In the genomic region with DNA sequence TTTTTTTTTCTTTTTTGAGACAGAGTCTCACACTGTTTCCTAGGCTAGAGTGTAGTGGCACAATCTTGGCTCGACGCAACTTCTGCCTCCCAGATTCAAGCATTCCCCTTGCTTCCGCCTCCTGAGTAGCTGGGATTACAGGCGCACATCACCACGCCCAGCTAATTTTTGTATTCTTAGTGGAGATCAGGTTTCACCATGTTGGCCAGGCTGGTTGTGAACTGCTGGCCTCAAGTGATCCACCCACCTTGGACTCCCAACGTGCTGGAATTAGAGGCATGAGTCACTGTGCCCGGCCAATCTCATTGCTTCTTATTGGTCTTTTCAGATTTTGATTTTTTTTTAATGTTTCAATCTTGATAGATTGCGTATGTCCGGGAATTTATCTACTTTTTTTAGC, we compare ENCODE assay signal across 15 cellular contexts.
A peak's percentile ranks its signal among the peaks of the same experiment; 100 is the strongest.
DNase-seq lines count a peak whose midpoint lies in the region; ATAC-seq and TF ChIP-seq lines count a peak whose summit lies in the region.
"Had no signal": no experiment of that assay in that cellular context is flagged by ENCODE, and none has a peak within 500 bp of the region (broad histone marks: within the 10 kb centered on the region; RNA-seq: fewer than 3 reads in every experiment).

No MANE protein-coding gene starts in this region.

- no peak overlapping the region for H3K4me3 Mint-ChIP-seq in central memory CD8-positive, alpha-beta T cell
- H3K4me3 Mint-ChIP-seq: CD8-positive, alpha-beta T cell; HFFc6 had no signal

- DNase-seq in COLO668 (lab: John Stamatoyannopoulos, UW; ENCODE audit: unreplicated experiment), result peak; percentile 0
- peak; percentile 62 for DNase-seq in H4 (ENCODE audit: low spot score)
- DNase-seq in MG63, result peak; percentile 30
- DNase-seq in central memory CD8-positive, alpha-beta T cell (ENCODE audit: low spot score in 2 of 2), result no peak
- DNase-seq in tibial nerve (ENCODE audit: low spot score in 2 of 2), result no peak
- DNase-seq in SIG-M5 (lab: John Stamatoyannopoulos, UW), result no peak
- DNase-seq: BE2C; Caco-2; CD8-positive, alpha-beta T cell; GOT3; HFFc6 had no signal

- no peaks in the 10 kb centered on the region for H3K36me3 Mint-ChIP-seq in central memory CD8-positive, alpha-beta T cell (ENCODE audit: insufficient read depth)
- H3K36me3 Mint-ChIP-seq: CD8-positive, alpha-beta T cell had no signal

- TF ChIP-seq CTCF in tibial nerve (IDR thresholded peaks at IDR 0.05), result no peak

- H3K4me1 ChIP-seq in tibial nerve, result no peaks in the 10 kb centered on the region
- H3K4me1 ChIP-seq: A549, BE2C, Caco-2, HAP-1 had no signal

- no peaks in the 10 kb centered on the region for H3K27me3 Mint-ChIP-seq in central memory CD8-positive, alpha-beta T cell

- no peak for ATAC-seq in central memory CD8-positive, alpha-beta T cell (replicated peaks; ENCODE audit: extremely low read depth, poor library complexity, severe bottlenecking)
- ATAC-seq: A549; CD8-positive, alpha-beta T cell; GM12878 had no signal

- no peaks in the 10 kb centered on the region for H3K4me1 Mint-ChIP-seq in central memory CD8-positive, alpha-beta T cell

- H3K27ac Mint-ChIP-seq in central memory CD8-positive, alpha-beta T cell (ENCODE audit: low read depth), result peak overlapping the region; percentile 22
- H3K27ac Mint-ChIP-seq: CD8-positive, alpha-beta T cell; HFFc6 had no signal

- no peak for TF ChIP-seq EP300 in tibial nerve (IDR thresholded peaks at IDR 0.05)

- no peak for TF ChIP-seq POLR2A in tibial nerve (IDR thresholded peaks at IDR 0.05)

- H3K36me3 ChIP-seq in MG63 (no peaks in the 10 kb centered on the region), tibial nerve (no peaks in the 10 kb centered on the region)
- H3K36me3 ChIP-seq: BE2C, HAP-1 had no signal

- H3K27me3 ChIP-seq in MG63 (no peaks in the 10 kb centered on the region), tibial nerve (peaks cover 0 to 8% of the 10 kb centered on the region in 2 donors)
- H3K27me3 ChIP-seq: BE2C had no signal

- no peaks in the 10 kb centered on the region for H3K9me3 Mint-ChIP-seq in central memory CD8-positive, alpha-beta T cell
- H3K9me3 Mint-ChIP-seq: CD8-positive, alpha-beta T cell; HFFc6 had no signal

- H3K9me3 ChIP-seq in MG63 (no peaks in the 10 kb centered on the region), tibial nerve (peaks cover 0 to 12% (median 0%) of the 10 kb centered on the region in 4 donors)
- H3K9me3 ChIP-seq: A549, BE2C, Caco-2, HAP-1 had no signal

- 80 to 87% methylated on average over 9 of the region's 9 CpGs for WGBS in tibial nerve, 2 donors

- H3K27ac ChIP-seq in tibial nerve, result no peak overlapping the region
- H3K27ac ChIP-seq: A549, C4-2B had no signal

- H3K4me3 ChIP-seq in MG63, result no peak overlapping the region
- no peak overlapping the region for H3K4me3 ChIP-seq in tibial nerve
- H3K4me3 ChIP-seq: A549, GM12878, HAP-1 had no signal

Comparison
In these comparisons a context has a peak if more than half of its experiments do, and no peak if none do; other contexts are left out.
1. DNase-seq: peak in COLO668 (single experiment), H4 (single experiment) and MG63 (single experiment); none in central memory CD8-positive, alpha-beta T cell (0 of 2), tibial nerve (0 of 2) and SIG-M5 (single experiment).